10 cellular contexts compared by ENCODE assay signal in the genomic region with DNA sequence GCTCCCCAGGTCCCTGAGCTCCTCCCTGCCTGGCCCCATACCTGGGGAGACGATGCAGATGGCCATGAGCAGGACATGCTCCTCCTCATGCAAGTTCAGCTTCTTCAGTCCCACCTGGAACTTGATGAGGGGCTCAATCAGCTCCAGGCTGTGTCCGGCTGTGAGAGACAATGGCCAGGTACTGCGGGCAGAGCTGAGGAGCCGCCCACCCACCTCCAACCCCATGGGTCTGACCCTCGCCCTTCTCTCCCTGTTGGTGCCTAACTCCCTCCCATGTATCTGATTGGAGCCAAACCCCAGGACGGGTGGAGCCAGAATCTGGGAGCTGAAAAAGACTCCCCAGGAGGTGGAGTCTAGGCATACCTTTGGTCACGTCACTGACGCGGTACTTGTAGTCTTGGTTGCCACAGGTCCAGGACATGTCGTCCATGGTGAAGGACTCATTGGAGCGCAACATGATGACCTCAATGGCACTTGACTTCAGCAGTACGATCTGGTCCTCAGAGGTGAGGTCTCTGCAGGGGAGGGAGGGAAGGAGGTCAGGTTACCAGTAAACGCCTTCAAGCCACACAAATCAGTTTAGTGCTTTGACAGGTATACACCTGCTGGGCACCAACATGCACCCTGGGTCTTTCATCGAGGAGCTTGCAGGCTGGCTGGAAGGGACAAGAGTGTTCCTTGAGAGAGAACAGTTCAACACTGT.
"Had no signal": no experiment of that assay in that cellular context is flagged by ENCODE, and none has a peak within 500 bp of the region (broad histone marks: within the 10 kb centered on the region; RNA-seq: fewer than 3 reads in every experiment).

No MANE protein-coding gene starts in this region.

- H3K36me3 ChIP-seq: colonic mucosa, pancreas, tibial nerve had no signal

- H3K9me3 ChIP-seq: colonic mucosa, pancreas, tibial nerve had no signal

- H3K27ac ChIP-seq: colonic mucosa, pancreas, skin epidermis, tibial nerve had no signal

- H3K4me1 ChIP-seq: colonic mucosa, pancreas had no signal

- DNase-seq: activated naive CD4-positive, alpha-beta T cell treated with anti-CD3 and anti-CD28 coated beads for 36 hours; caudate nucleus; colonic mucosa; effector CD4-positive, alpha-beta T cell; kidney; pancreas; retina had no signal

- FAIRE-seq: frontal cortex, kidney, pancreas had no signal

- H3K27me3 ChIP-seq: colonic mucosa, pancreas, tibial nerve had no signal

- H3K4me3 ChIP-seq: colonic mucosa, pancreas, skin epidermis, tibial nerve had no signal
